Comparison of ENCODE assay signal across 27 cellular contexts in genomic region chr3:181772166-181772565, GRCh38.
A peak's percentile ranks its signal among the peaks of the same experiment; 100 is the strongest.
DNase-seq lines count a peak whose midpoint lies in the region; ATAC-seq, FAIRE-seq and TF ChIP-seq lines count a peak whose summit lies in the region.
"Had no signal": no experiment of that assay in that cellular context is flagged by ENCODE, and none has a peak within 500 bp of the region (broad histone marks: within the 10 kb centered on the region; RNA-seq: fewer than 3 reads in every experiment).

No MANE protein-coding gene starts in this region.

- no peaks in the 10 kb centered on the region for H3K9me3 Mint-ChIP-seq in activated T-helper 17 cell treated with anti-CD3 and anti-CD28 coated beads, Interleukin-2, amount 50 U/mL, for 72 hours
- H3K9me3 Mint-ChIP-seq: CD8-positive, alpha-beta T cell had no signal

- FAIRE-seq in A549 (lab: Jason Lieb, UNC), result no peak
- FAIRE-seq: A204.1, D721Med, GM12878, GM12892, GM18507 had no signal

- H2AFZ ChIP-seq in OCI-LY1 (ENCODE audit: low read length), result no peak overlapping the region

- H3K4me3 ChIP-seq in A549, result no peak overlapping the region
- no peak overlapping the region for H3K4me3 ChIP-seq in OCI-LY1 (ENCODE audit: low read depth, low read length, poor library complexity, severe bottlenecking)
- H3K4me3 ChIP-seq in SJSA1, result no peak overlapping the region
- no peak overlapping the region for H3K4me3 ChIP-seq in esophagus muscularis mucosa
- H3K4me3 ChIP-seq: BLaER1 treated with 17β-estradiol and CSF1 and Interleukin-3, amounts not matched to agents 10 nM and 100 nM; GM12878 had no signal

- no peak for DNase-seq in A549 (ENCODE audit: low read depth in 1 of 2, low spot score in 1 of 2)
- DNase-seq in SJSA1 (ENCODE audit: low read depth in 1 of 2, low spot score in 2 of 2), result peak; percentile 56 to 77
- DNase-seq in esophagus muscularis mucosa (ENCODE audit: extremely low spot score), result peak; percentile 8
- no peak for DNase-seq in DMS153 (lab: John Stamatoyannopoulos, UW)
- no peak for DNase-seq in UCSD-AML1 (lab: John Stamatoyannopoulos, UW; ENCODE audit: unreplicated experiment)
- DNase-seq in hepatic stellate cell (ENCODE audit: low spot score), result no peak
- DNase-seq: 8988T; AML-193; Caco-2; Calu3; CD4-positive, alpha-beta T cell; CD8-positive, alpha-beta T cell; DMS53; DMS79; DND-41; EL; GDM1 had no signal

- H3K4me1 ChIP-seq in A549 (no peaks in the 10 kb centered on the region), OCI-LY1 (ENCODE audit: insufficient read depth, low read length, severe bottlenecking) (peaks cover 67% of the 10 kb centered on the region), SJSA1 (replicated peaks) (peaks cover 21% of the 10 kb centered on the region), esophagus muscularis mucosa (no peaks in the 10 kb centered on the region)
- H3K4me1 ChIP-seq: Caco-2 had no signal

- H3K4me2 ChIP-seq in A549, result no peak overlapping the region
- peak overlapping the region; percentile 24; the same call in 1 of the 2 replicates for H3K4me2 ChIP-seq in OCI-LY1 (ENCODE audit: low read length)

- intact Hi-C loops in esophagus muscularis mucosa (cut with DNase I), result no loop called here

- no peak overlapping the region for H3K27ac Mint-ChIP-seq in activated T-helper 17 cell treated with anti-CD3 and anti-CD28 coated beads, Interleukin-2, amount 50 U/mL, for 72 hours
- H3K27ac Mint-ChIP-seq: B cell; CD4-positive, alpha-beta T cell; CD8-positive, alpha-beta T cell had no signal

- H3K9me3 ChIP-seq in A549 (no peaks in the 10 kb centered on the region), OCI-LY1 (ENCODE audit: low read length) (no peaks in the 10 kb centered on the region), SJSA1 (replicated peaks) (no peaks in the 10 kb centered on the region), esophagus muscularis mucosa (no peaks in the 10 kb centered on the region)
- H3K9me3 ChIP-seq: BLaER1 treated with 17β-estradiol and CSF1 and Interleukin-3, amounts not matched to agents 10 nM and 100 nM; Caco-2 had no signal

- TF ChIP-seq EP300 in A549 (IDR thresholded peaks at IDR 0.05) (no peak), esophagus muscularis mucosa (IDR thresholded peaks at IDR 0.05) (no peak)

- WGBS in A549 (ENCODE audit: missing lambda C conversion rate), result 54% methylated on average over 2 of the region's 2 CpGs
- WGBS in esophagus muscularis mucosa, result 53% methylated on average over 2 of the region's 2 CpGs

- no peaks in the 10 kb centered on the region for H3F3A ChIP-seq in OCI-LY1 (ENCODE audit: insufficient read depth, low read length)

- H3K27ac ChIP-seq in A549 (no peak overlapping the region), OCI-LY1 (ENCODE audit: low read depth, low read length, poor library complexity, severe bottlenecking) (peak overlapping the region; percentile 57), SJSA1 (peak overlapping the region; percentile 61), esophagus muscularis mucosa (replicated peaks in 1 of 4) (no peak overlapping the region)
- H3K27ac ChIP-seq: BLaER1 treated with 17β-estradiol and CSF1 and Interleukin-3, amounts not matched to agents 10 nM and 100 nM; C4-2B had no signal

- TF ChIP-seq RAD21 in A549 (conservative IDR thresholded peaks at IDR 0.05 in 1 of 2, IDR thresholded peaks at IDR 0.05 in 1 of 2), result no peak

- TF ChIP-seq POLR2A in A549 (IDR thresholded peaks at IDR 0.05; ENCODE audit: low read length), result no peak
- TF ChIP-seq POLR2A in esophagus muscularis mucosa (IDR thresholded peaks at IDR 0.05; ENCODE audit: low read depth), result no peak

- TF ChIP-seq CTCF in A549 (IDR thresholded peaks at IDR 0.05) (no peak), OCI-LY1 (IDR thresholded peaks at IDR 0.05; ENCODE audit: low read length) (no peak), esophagus muscularis mucosa (IDR thresholded peaks at IDR 0.05) (no peak)

- no peaks in the 10 kb centered on the region for H4K20me1 ChIP-seq in OCI-LY1 (ENCODE audit: insufficient read depth, low read length)
- H4K20me1 ChIP-seq: BLaER1 treated with 17β-estradiol and CSF1 and Interleukin-3, amounts not matched to agents 10 nM and 100 nM had no signal

- POLR2A ChIA-PET in A549 (lab: Yijun Ruan, JAX), result no interaction called here

- no peak overlapping the region for H3K9ac ChIP-seq in OCI-LY1 (ENCODE audit: low read length)
- H3K9ac ChIP-seq: BLaER1 treated with 17β-estradiol and CSF1 and Interleukin-3, amounts not matched to agents 10 nM and 100 nM had no signal

- H3K4me3 Mint-ChIP-seq in activated T-helper 17 cell treated with anti-CD3 and anti-CD28 coated beads, Interleukin-2, amount 50 U/mL, for 72 hours, result no peak overlapping the region
- H3K4me3 Mint-ChIP-seq: B cell; CD4-positive, alpha-beta T cell; CD8-positive, alpha-beta T cell had no signal

- CTCF ChIA-PET in A549 (lab: Yijun Ruan, JAX), result interaction anchor here (0.7 kb wide), 1 partner anchor 411 kb away, joined by 3 read pairs; no protein-coding TSS in a partner anchor

- no peaks in the 10 kb centered on the region for H3K4me1 Mint-ChIP-seq in activated T-helper 17 cell treated with anti-CD3 and anti-CD28 coated beads, Interleukin-2, amount 50 U/mL, for 72 hours
- H3K4me1 Mint-ChIP-seq: B cell had no signal

- H3K36me3 ChIP-seq in OCI-LY1 (ENCODE audit: insufficient read depth, low read length) (no peaks in the 10 kb centered on the region), SJSA1 (no peaks in the 10 kb centered on the region), esophagus muscularis mucosa (no peaks in the 10 kb centered on the region)
- H3K36me3 ChIP-seq: BLaER1 treated with 17β-estradiol and CSF1 and Interleukin-3, amounts not matched to agents 10 nM and 100 nM had no signal

- no peaks in the 10 kb centered on the region for H3K36me3 Mint-ChIP-seq in activated T-helper 17 cell treated with anti-CD3 and anti-CD28 coated beads, Interleukin-2, amount 50 U/mL, for 72 hours (ENCODE audit: low read depth)
- H3K36me3 Mint-ChIP-seq: CD8-positive, alpha-beta T cell had no signal

- H3K79me2 ChIP-seq in OCI-LY1 (ENCODE audit: insufficient read depth, low read length), result no peaks in the 10 kb centered on the region

- ATAC-seq in A549, result no peak
- no peak for ATAC-seq in activated T-helper 17 cell treated with anti-CD3 and anti-CD28 coated beads, Interleukin-2, amount 50 U/mL, for 72 hours (replicated peaks)
- ATAC-seq: CD8-positive, alpha-beta T cell; GM12878 had no signal

- no peaks in the 10 kb centered on the region for H3K9me2 ChIP-seq in OCI-LY1 (ENCODE audit: low read depth, low read length)

- H3K27me3 ChIP-seq in OCI-LY1 (ENCODE audit: insufficient read depth, low read length), result no peaks in the 10 kb centered on the region
- no peaks in the 10 kb centered on the region for H3K27me3 ChIP-seq in SJSA1 (replicated peaks)
- H3K27me3 ChIP-seq in esophagus muscularis mucosa, result no peaks in the 10 kb centered on the region
- H3K27me3 ChIP-seq: BLaER1 treated with 17β-estradiol and CSF1 and Interleukin-3, amounts not matched to agents 10 nM and 100 nM had no signal

- H3K27me3 Mint-ChIP-seq in activated T-helper 17 cell treated with anti-CD3 and anti-CD28 coated beads, Interleukin-2, amount 50 U/mL, for 72 hours, result no peaks in the 10 kb centered on the region
- H3K27me3 Mint-ChIP-seq: B cell had no signal

TF ChIP-seq in A549, 52 proteins besides CTCF, POLR2A, EP300 and RAD21:
- TF ChIP-seq SMC3 (IDR thresholded peaks at IDR 0.05), result no peak
- TF ChIP-seq MAFK (IDR thresholded peaks at IDR 0.05; ENCODE audit: partially characterized antibody), result peak; percentile 55
- TF ChIP-seq KDM1A (IDR thresholded peaks at IDR 0.05; ENCODE audit: low read depth), result no peak

Comparison
In these comparisons a context has a peak if more than half of its experiments do, and no peak if none do; other contexts are left out.
1. DNase-seq: peak in SJSA1 (2 of 2) and esophagus muscularis mucosa (single experiment); none in A549 (0 of 2), DMS153 (single experiment), UCSD-AML1 (single experiment) and hepatic stellate cell (single experiment).
2. H3K27ac ChIP-seq: peak in OCI-LY1 (single experiment) and SJSA1 (single experiment); none in A549 (0 of 2) and esophagus muscularis mucosa (0 of 4).